8 cellular contexts compared by ENCODE assay signal in genomic region chr7:99557940-99558305, GRCh38. TPM values are rescaled to one million over a fixed set of nuclear protein-coding genes. Genes with fewer than 3 reads are reported as not detected.
A peak's percentile ranks its signal among the peaks of the same experiment; 100 is the strongest.
DNase-seq lines count a peak whose midpoint lies in the region; ATAC-seq and TF ChIP-seq lines count a peak whose summit lies in the region.

No MANE protein-coding gene starts in this region.

- no peak for TF ChIP-seq POLR2A in gastrocnemius medialis (IDR thresholded peaks at IDR 0.05)

- CTCF ChIA-PET in HEK293 (lab: Yijun Ruan, JAX), result no interaction called here

- TF ChIP-seq CTCF in HEK293 (tag by site-specific recombination; IDR thresholded peaks at IDR 0.05) (no peak), fibroblast of villous mesenchyme (IDR thresholded peaks at IDR 0.05; ENCODE audit: insufficient read depth, low read depth, low read length) (no peak), gastrocnemius medialis (IDR thresholded peaks at IDR 0.05 in 4 of 5, conservative IDR thresholded peaks at IDR 0.05 in 1 of 5) (no peak)

- in situ Hi-C loops in gastrocnemius medialis (cut with MboI; ENCODE audit: low sequenced_read_pairs in 4 of 4), result loop anchor here in 1 of 4 donors (10.0 kb wide), 1 partner anchor 53 kb away; the partner anchor contains the start of genes ZKSCAN5 and ZNF394

- POLR2A ChIA-PET in HEK293 (lab: Yijun Ruan, JAX), result interaction anchor here (0.5 to 3.4 kb wide), 15 partner anchors 9 to 361 kb away, joined by 3 to 26 read pairs (median 5); partner anchors contain the start of genes BUD31, CPSF4, PDAP1 and PTCD1

- peak; percentile 57 for ATAC-seq in GM18511 (IDR thresholded peaks at IDR 0.05; ENCODE audit: unreplicated experiment)
- ATAC-seq in gastrocnemius medialis, result peak; percentile 8 to 55

- intact Hi-C loops in gastrocnemius medialis (cut with DNase I; ENCODE audit: low total_unique reads), result loop anchor here (2.0 to 10.0 kb wide), 4 partner anchors 53 to 1317 kb away; partner anchors contain the start of genes MEPCE, SRRT, ZCWPW1 and ZKSCAN5

- no peaks in the 10 kb centered on the region for H3K9me3 ChIP-seq in HEK293 (ENCODE audit: control insufficient read depth, insufficient read depth, low read depth, low read length)
- no peaks in the 10 kb centered on the region for H3K9me3 ChIP-seq in SJCRH30 (replicated peaks)
- no peaks in the 10 kb centered on the region for H3K9me3 ChIP-seq in gastrocnemius medialis

- H3K4me3 ChIP-seq in HEK293 (ENCODE audit: low read depth, low read length), result peak overlapping the region; percentile 93
- peak overlapping the region; percentile 89 for H3K4me3 ChIP-seq in SJCRH30
- peak overlapping the region; percentile 92 for H3K4me3 ChIP-seq in fibroblast of villous mesenchyme (ENCODE audit: low read depth, low read length)
- H3K4me3 ChIP-seq in gastrocnemius medialis, result peak overlapping the region; percentile 82 to 94 (median 90)

- H3K36me3 ChIP-seq in HEK293 (ENCODE audit: control insufficient read depth in 2 of 2, insufficient read depth in 1 of 2, low read length in 2 of 2) (peaks cover 33 to 61% of the 10 kb centered on the region in 2 experiments), SJCRH30 (peaks cover 28% of the 10 kb centered on the region), gastrocnemius medialis (peaks cover 0 to 36% of the 10 kb centered on the region in 2 donors)

- no peaks in the 10 kb centered on the region for H3K27me3 ChIP-seq in SJCRH30
- no peaks in the 10 kb centered on the region for H3K27me3 ChIP-seq in gastrocnemius medialis

- H3K4me1 ChIP-seq in HEK293 (ENCODE audit: control insufficient read depth, insufficient read depth, low read length), result peaks cover 7% of the 10 kb centered on the region
- H3K4me1 ChIP-seq in SJCRH30, result peaks cover 14% of the 10 kb centered on the region
- peaks cover 19 to 30% of the 10 kb centered on the region in 2 donors for H3K4me1 ChIP-seq in gastrocnemius medialis

- H3K27ac ChIP-seq in HEK293 (ENCODE audit: extremely low read depth, low read depth, low read length) (peak overlapping the region; percentile 90), SJCRH30 (peak overlapping the region; percentile 84), gastrocnemius medialis (peak overlapping the region; percentile 96 to 99 (median 98))

- DNase-seq in SJCRH30 (no peak), fibroblast of villous mesenchyme (ENCODE audit: low read depth) (no peak), gastrocnemius medialis (no peak), NCI-H2029 (lab: John Stamatoyannopoulos, UW) (no peak), globus pallidus (ENCODE audit: low spot score) (no peak), NCI-H2227 (lab: John Stamatoyannopoulos, UW; ENCODE audit: unreplicated experiment) (no peak)

TF ChIP-seq in HEK293, 187 proteins besides CTCF, POLR2A, EP300 and RAD21:
- TF ChIP-seq ZNF292 (tag by site-specific recombination; IDR thresholded peaks at IDR 0.05; ENCODE audit: borderline replicate concordance, low read depth) (no peak), ZNF777 (tag by site-specific recombination; IDR thresholded peaks at IDR 0.05; ENCODE audit: borderline replicate concordance) (peak; percentile 73; the same call in 1 of the 2 replicates), KLF1 (tag by site-specific recombination; IDR thresholded peaks at IDR 0.05) (peak; percentile 9; the same call in 1 of the 2 replicates), ZNF114 (tag by site-specific recombination; IDR thresholded peaks at IDR 0.05) (no peak)
- TF ChIP-seq, protein P1, sequence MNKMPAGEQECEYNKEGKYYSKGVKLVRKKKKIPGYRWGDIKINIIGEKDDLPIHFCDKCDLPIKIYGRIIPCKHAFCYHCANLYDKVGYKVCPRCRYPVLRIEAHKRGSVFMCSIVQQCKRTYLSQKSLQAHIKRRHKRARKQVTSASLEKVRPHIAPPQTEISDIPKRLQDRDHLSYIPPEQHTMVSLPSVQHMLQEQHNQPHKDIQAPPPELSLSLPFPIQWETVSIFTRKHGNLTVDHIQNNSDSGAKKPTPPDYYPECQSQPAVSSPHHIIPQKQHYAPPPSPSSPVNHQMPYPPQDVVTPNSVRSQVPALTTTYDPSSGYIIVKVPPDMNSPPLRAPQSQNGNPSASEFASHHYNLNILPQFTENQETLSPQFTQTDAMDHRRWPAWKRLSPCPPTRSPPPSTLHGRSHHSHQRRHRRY (tag by site-specific recombination; IDR thresholded peaks at IDR 0.05), result no peak

RNA-seq across cellular contexts. Expression of gene ZNF655, which starts 0.5 kb away (rescaled TPM):
- total RNA-seq in SJCRH30 (2014; rRNA removed; shearing (Covaris generic)), result 64.3 and 79.9 TPM in 2 replicates
- total RNA-seq in fibroblast of villous mesenchyme (75.7 and 88.5 TPM in 2 replicates), gastrocnemius medialis (10 to 100 TPM; 41.5 to 85.1 (median 56.5) TPM)

RNA-seq across cellular contexts. Expression of gene FAM200A, which starts 6.0 kb away (rescaled TPM):
- 13.9 and 15.0 TPM in 2 replicates for total RNA-seq in SJCRH30 (2014; rRNA removed; shearing (Covaris generic))
- total RNA-seq in fibroblast of villous mesenchyme, result 5.5 and 9.5 TPM in 2 replicates
- total RNA-seq in gastrocnemius medialis, result 1 to 10 TPM; 2.3 to 5.7 (median 3.8) TPM

RNA-seq across cellular contexts. Expression of gene TMEM225B, which starts 40.1 kb away (rescaled TPM):
- 0.32 and 0.61 TPM in 2 replicates for total RNA-seq in SJCRH30 (2014; rRNA removed; shearing (Covaris generic))
- total RNA-seq in fibroblast of villous mesenchyme, result 0.43 and 1.6 TPM in 2 replicates
- total RNA-seq in gastrocnemius medialis, result not detected

RNA-seq across cellular contexts. Expression of gene ZKSCAN5, which starts 53.5 kb away (rescaled TPM):
- total RNA-seq in SJCRH30 (2014; rRNA removed; shearing (Covaris generic)), result 18.9 and 19.5 TPM in 2 replicates
- total RNA-seq in fibroblast of villous mesenchyme (11.6 and 17.7 TPM in 2 replicates), gastrocnemius medialis (10 to 100 TPM in 3 of 4 donors, 1 to 10 TPM in 1; 7.3 to 12.3 (median 10.5) TPM)

RNA-seq across cellular contexts. Expression of gene ZNF394, which starts 57.8 kb away (rescaled TPM):
- 25.4 and 29.7 TPM in 2 replicates for total RNA-seq in SJCRH30 (2014; rRNA removed; shearing (Covaris generic))
- total RNA-seq in fibroblast of villous mesenchyme (22.5 and 30.2 TPM in 2 replicates), gastrocnemius medialis (10 to 100 TPM; 14.2 to 19.2 (median 15.7) TPM)
